Comparison of ENCODE assay signal across 16 cellular contexts in the genomic region with DNA sequence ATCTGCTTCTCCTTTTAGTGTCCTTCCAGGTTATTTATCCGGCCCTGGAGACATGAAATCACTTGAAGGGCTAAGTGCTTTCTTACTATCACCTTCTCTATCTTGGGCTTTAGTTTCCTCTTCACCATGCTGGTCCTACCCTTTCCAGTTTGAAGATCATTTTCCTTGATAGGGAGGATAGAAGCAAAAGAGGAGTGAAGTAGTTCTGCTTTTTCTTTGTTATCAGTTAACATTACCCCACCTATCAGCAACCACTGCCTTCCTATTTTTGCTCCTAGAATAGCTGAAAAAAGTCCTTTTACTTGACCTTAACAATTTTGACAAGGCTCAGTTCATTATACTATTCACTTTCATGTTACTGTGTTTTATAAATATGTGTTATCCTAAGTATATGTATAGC.
"Had no signal": no experiment of that assay in that cellular context is flagged by ENCODE, and none has a peak within 500 bp of the region (broad histone marks: within the 10 kb centered on the region; RNA-seq: fewer than 3 reads in every experiment).

No MANE protein-coding gene starts in this region.

- H3K27ac ChIP-seq: hepatocyte, neural progenitor cell, pancreas, tibial artery, WERI-Rb-1 had no signal

- H3K4me3 Mint-ChIP-seq: activated CD4-positive, alpha-beta memory T cell treated with anti-CD3 and anti-CD28 coated beads for 36 hours; activated T-cell treated with anti-CD3 and anti-CD28 coated beads, Interleukin-2, amount 50 U/mL, for 4 hours; endodermal cell; naive B cell; neural progenitor cell; stimulated activated memory B cell treated with anti-CD40 and anti-IgM and Interleukin-4, amounts not matched to agents 10 μg/mL and 1 μg/mL and 100 μg/mL, for 72 hours had no signal

- H3K9me3 Mint-ChIP-seq: activated CD4-positive, alpha-beta memory T cell treated with anti-CD3 and anti-CD28 coated beads for 36 hours; activated T-cell treated with anti-CD3 and anti-CD28 coated beads, Interleukin-2, amount 50 U/mL, for 4 hours; endodermal cell; naive B cell; stimulated activated memory B cell treated with anti-CD40 and anti-IgM and Interleukin-4, amounts not matched to agents 10 μg/mL and 1 μg/mL and 100 μg/mL, for 72 hours had no signal

- H3K27me3 ChIP-seq: hepatocyte, neural progenitor cell, pancreas, tibial artery, uterus had no signal

- H3K27me3 Mint-ChIP-seq: activated CD4-positive, alpha-beta memory T cell treated with anti-CD3 and anti-CD28 coated beads for 36 hours; naive B cell; stimulated activated memory B cell treated with anti-CD40 and anti-IgM and Interleukin-4, amounts not matched to agents 10 μg/mL and 1 μg/mL and 100 μg/mL, for 72 hours had no signal

- H3K27ac Mint-ChIP-seq: activated CD4-positive, alpha-beta memory T cell treated with anti-CD3 and anti-CD28 coated beads for 36 hours; endodermal cell; neural progenitor cell; stimulated activated memory B cell treated with anti-CD40 and anti-IgM and Interleukin-4, amounts not matched to agents 10 μg/mL and 1 μg/mL and 100 μg/mL, for 72 hours had no signal

- H3K4me1 ChIP-seq: uterus had no signal

- DNase-seq: activated CD4-positive, alpha-beta memory T cell treated with anti-CD3 and anti-CD28 coated beads for 36 hours; activated effector memory CD4-positive, alpha-beta T cell treated with Interleukin-2 at 50 U/mL for 16 hours; activated naive CD4-positive, alpha-beta T cell treated with anti-CD3 and anti-CD28 coated beads, Interleukin-2, amount 50 U/mL, for 16 hours; activated T-cell treated with anti-CD3 and anti-CD28 coated beads, Interleukin-2, amount 50 U/mL, for 4 hours; dermis blood vessel endothelial cell; endodermal cell; islet precursor cell; mammary epithelial cell; naive B cell; pancreas; tibial artery; uterus; WERI-Rb-1 had no signal

- H3K36me3 ChIP-seq: neural progenitor cell, pancreas, tibial artery, uterus, WERI-Rb-1 had no signal

- H3K4me1 Mint-ChIP-seq: naive B cell; stimulated activated memory B cell treated with anti-CD40 and anti-IgM and Interleukin-4, amounts not matched to agents 10 μg/mL and 1 μg/mL and 100 μg/mL, for 72 hours had no signal

- H2AFZ ChIP-seq: hepatocyte, neural progenitor cell had no signal

- H3K36me3 Mint-ChIP-seq: activated CD4-positive, alpha-beta memory T cell treated with anti-CD3 and anti-CD28 coated beads for 36 hours; naive B cell; stimulated activated memory B cell treated with anti-CD40 and anti-IgM and Interleukin-4, amounts not matched to agents 10 μg/mL and 1 μg/mL and 100 μg/mL, for 72 hours had no signal

- ATAC-seq: activated T-cell treated with anti-CD3 and anti-CD28 coated beads, Interleukin-2, amount 50 U/mL, for 4 hours; pancreas; stimulated activated memory B cell treated with anti-CD40 and anti-IgM and Interleukin-4, amounts not matched to agents 10 μg/mL and 1 μg/mL and 100 μg/mL, for 72 hours had no signal

- H3K9me3 ChIP-seq: pancreas, tibial artery, uterus had no signal

- H3K4me3 ChIP-seq: hepatocyte, neural progenitor cell, pancreas, tibial artery, uterus had no signal

- H3K4me2 ChIP-seq: hepatocyte, neural progenitor cell had no signal
